ENCODE assay signal across 1 cellular context in the genomic region with DNA sequence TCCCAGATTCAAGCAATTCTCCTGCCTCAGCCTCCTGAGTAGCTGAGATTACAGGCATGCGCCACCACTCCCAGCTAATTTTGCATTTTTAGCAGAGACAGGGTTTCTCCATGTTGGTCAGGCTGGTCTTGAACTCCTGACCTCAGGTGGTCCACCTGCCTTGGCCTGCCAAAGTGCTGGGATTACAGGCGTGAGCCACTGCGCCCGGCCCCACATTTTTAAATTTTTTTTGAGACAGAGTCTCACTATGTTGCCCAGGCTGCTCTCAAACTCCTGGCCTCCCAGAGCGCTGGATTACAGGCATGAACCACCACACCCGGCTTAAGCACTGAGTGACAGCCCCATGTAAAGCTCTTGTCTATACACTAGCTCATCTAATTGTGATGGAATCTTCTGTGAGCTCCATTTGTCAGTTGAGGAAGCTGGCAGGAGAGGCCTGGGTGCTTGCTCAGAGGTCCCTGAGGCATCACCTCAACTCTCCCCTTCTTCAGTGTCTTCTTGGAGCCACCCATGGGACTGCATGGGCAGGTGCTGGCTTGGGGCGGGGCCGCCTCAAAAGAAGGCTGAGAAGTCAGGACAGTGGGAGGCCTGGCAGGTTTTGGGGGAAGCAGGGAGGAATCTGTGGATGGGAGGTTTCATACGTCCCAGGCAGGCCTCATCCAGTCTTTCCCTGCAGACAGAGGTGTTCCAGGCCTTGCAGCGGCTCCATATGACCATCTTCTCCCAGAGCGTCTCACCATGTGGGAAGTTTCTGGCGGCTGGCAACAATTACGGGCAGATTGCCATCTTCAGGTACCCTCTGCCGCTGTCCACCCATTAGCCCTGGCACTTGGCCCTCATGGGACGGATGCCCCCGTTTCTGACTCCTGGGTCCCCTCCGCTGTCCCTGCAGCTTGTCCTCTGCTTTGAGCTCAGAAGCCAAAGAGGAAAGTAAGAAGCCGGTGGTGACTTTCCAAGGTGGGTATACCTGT.
TF ChIP-seq lines count a peak whose summit lies in the region.

No MANE protein-coding gene starts in this region.

TF ChIP-seq in K562, 482 proteins besides CTCF, POLR2A, EP300 and RAD21:
- no peak for TF ChIP-seq HMBOX1 (IDR thresholded peaks at IDR 0.05)
- 0 out of 2 replicates have a peak, but pooled peaks have one; percentile 16 for TF ChIP-seq PKNOX1 (IDR thresholded peaks at IDR 0.05)
- TF ChIP-seq POLR2G (IDR thresholded peaks at IDR 0.05; ENCODE audit: low read depth, low read length): 0 out of 2 replicates have a peak, but pooled peaks have one; percentile 23
TF ChIP-seq in K562: peak in this region for 2.
